ENCODE assay signal across 16 cellular contexts in genomic region chr5:142978252-142978651, GRCh38.
DNase-seq lines count a peak whose midpoint lies in the region; ATAC-seq and TF ChIP-seq lines count a peak whose summit lies in the region.
"Had no signal": no experiment of that assay in that cellular context is flagged by ENCODE, and none has a peak within 500 bp of the region (broad histone marks: within the 10 kb centered on the region; RNA-seq: fewer than 3 reads in every experiment).

No MANE protein-coding gene starts in this region.

- CTCF ChIA-PET in SK-N-SH (lab: Yijun Ruan, JAX), result no interaction called here
- CTCF ChIA-PET in Caco-2 (lab: Charles Lee), result no interaction called here

- DNase-seq in SK-N-SH, result no peak
- DNase-seq in HL-60 (ENCODE audit: low read depth in 1 of 2, low spot score in 1 of 2), result no peak
- no peak for DNase-seq in activated naive CD8-positive, alpha-beta T cell treated with anti-CD3 and anti-CD28 coated beads, Interleukin-2, amount 10 ng/mL, durations not matched to agents 7 days and 5 days
- DNase-seq in NCI-H345 (lab: John Stamatoyannopoulos, UW), result no peak
- DNase-seq in Caco-2, result no peak
- DNase-seq: COR-L47, GOT3, hippocampal formation, NCI-H1105, NCI-H2171 treated with DMSO at 0.1 percent for 48 hours, Right ventricle myocardium superior had no signal

- ATAC-seq in SK-N-SH treated with all-trans-retinoic acid at 6 μM for 48 hours (no peak), GM18519 (IDR thresholded peaks at IDR 0.05; ENCODE audit: low FRiP score, unreplicated experiment) (no peak)
- no peak for ATAC-seq in activated naive CD8-positive, alpha-beta T cell treated with anti-CD3 and anti-CD28 coated beads, Interleukin-2, amount 10 ng/mL, durations not matched to agents 7 days and 5 days (ENCODE audit: low read depth)

- peak overlapping the region; percentile 70 for H3K4me3 Mint-ChIP-seq in activated naive CD8-positive, alpha-beta T cell treated with anti-CD3 and anti-CD28 coated beads, Interleukin-2, amount 10 ng/mL, durations not matched to agents 7 days and 5 days
- H3K4me3 Mint-ChIP-seq in Caco-2 (ENCODE audit: unreplicated experiment), result no peak overlapping the region

- intact Hi-C loops in Caco-2 (cut with micrococcal nuclease; ENCODE audit: unreplicated experiment), result no loop called here

- H3F3A ChIP-seq in SK-N-SH (replicated peaks; ENCODE audit: insufficient read depth), result peaks cover 42% of the 10 kb centered on the region

- TF ChIP-seq RAD21 in SK-N-SH (IDR thresholded peaks at IDR 0.05; ENCODE audit: low read length), result no peak

- H3K27ac Mint-ChIP-seq in activated naive CD8-positive, alpha-beta T cell treated with anti-CD3 and anti-CD28 coated beads, Interleukin-2, amount 10 ng/mL, durations not matched to agents 7 days and 5 days, result peak overlapping the region; percentile 88
- H3K27ac Mint-ChIP-seq in Caco-2 (ENCODE audit: unreplicated experiment), result no peak overlapping the region

- peaks cover 2% of the 10 kb centered on the region for H3K9me3 Mint-ChIP-seq in activated naive CD8-positive, alpha-beta T cell treated with anti-CD3 and anti-CD28 coated beads, Interleukin-2, amount 10 ng/mL, durations not matched to agents 7 days and 5 days
- H3K9me3 Mint-ChIP-seq in Caco-2 (ENCODE audit: unreplicated experiment), result no peaks in the 10 kb centered on the region

- H3K79me2 ChIP-seq in SK-N-SH (ENCODE audit: insufficient read depth), result no peaks in the 10 kb centered on the region

- H3K9me2 ChIP-seq in SK-N-SH, result no peaks in the 10 kb centered on the region

- no peaks in the 10 kb centered on the region for H3K9me3 ChIP-seq in SK-N-SH
- H3K9me3 ChIP-seq in mesodermal cell (ENCODE audit: control insufficient read depth, low read length), result no peaks in the 10 kb centered on the region
- H3K9me3 ChIP-seq in Caco-2, result no peaks in the 10 kb centered on the region

- H3K9ac ChIP-seq in SK-N-SH, result no peak overlapping the region; the same call in 1 of the 2 replicates

- peak overlapping the region; percentile 66 for H3K4me2 ChIP-seq in SK-N-SH

- H4K20me1 ChIP-seq in SK-N-SH (ENCODE audit: insufficient read depth), result no peaks in the 10 kb centered on the region

- peaks cover 49% of the 10 kb centered on the region for H3K4me1 Mint-ChIP-seq in activated naive CD8-positive, alpha-beta T cell treated with anti-CD3 and anti-CD28 coated beads, Interleukin-2, amount 10 ng/mL, durations not matched to agents 7 days and 5 days
- H3K4me1 Mint-ChIP-seq in Caco-2 (ENCODE audit: low read depth, unreplicated experiment), result peaks cover 12% of the 10 kb centered on the region

- POLR2A ChIA-PET in SK-N-SH (lab: Yijun Ruan, JAX), result no interaction called here
- POLR2A ChIA-PET in activated naive CD8-positive, alpha-beta T cell treated with anti-CD3 and anti-CD28 coated beads, Interleukin-2, amount 10 ng/mL, durations not matched to agents 7 days and 5 days (lab: Charles Lee), result interaction anchor here (3.5 kb wide), 1 partner anchor 24 kb away, joined by 13 read pairs; no protein-coding TSS in a partner anchor
- POLR2A ChIA-PET in Caco-2 (lab: Charles Lee), result no interaction called here

- 96% methylated on average over 2 of the region's 2 CpGs for WGBS in SK-N-SH (ENCODE audit: low lambda C conversion rate)
- 73% methylated on average over 2 of the region's 2 CpGs; no CpG with 5 or more reads in 1 of the 2 experiments for WGBS in mesodermal cell (ENCODE audit: insufficient coverage in 2 of 2), 2 experiments

- H2AFZ ChIP-seq in SK-N-SH (ENCODE audit: low read depth), result no peak overlapping the region

- H3K27me3 ChIP-seq in SK-N-SH (ENCODE audit: insufficient read depth) (no peaks in the 10 kb centered on the region), HL-60 (ENCODE audit: insufficient read depth, poor library complexity, severe bottlenecking) (no peaks in the 10 kb centered on the region), Caco-2 (replicated peaks; ENCODE audit: control insufficient read depth, insufficient read depth, low read length) (no peaks in the 10 kb centered on the region)

- no peak for TF ChIP-seq EP300 in SK-N-SH (IDR thresholded peaks at IDR 0.05; ENCODE audit: borderline replicate concordance in 1 of 2, low read depth in 1 of 2, low read length in 1 of 2)

- H3K27me3 Mint-ChIP-seq in activated naive CD8-positive, alpha-beta T cell treated with anti-CD3 and anti-CD28 coated beads, Interleukin-2, amount 10 ng/mL, durations not matched to agents 7 days and 5 days, result no peaks in the 10 kb centered on the region
- H3K27me3 Mint-ChIP-seq in Caco-2 (ENCODE audit: insufficient read depth, unreplicated experiment), result no peaks in the 10 kb centered on the region

- H3K4me3 ChIP-seq in SK-N-SH (ENCODE audit: low read depth in 2 of 2, low read length in 1 of 2) (no peak overlapping the region), HL-60 (replicated peaks; ENCODE audit: insufficient read depth, low read length) (no peak overlapping the region), mesodermal cell (ENCODE audit: extremely low read depth, insufficient read depth, low read length, poor library complexity, severe bottlenecking) (no peak overlapping the region), Caco-2 (ENCODE audit: low read depth, low read length) (no peak overlapping the region)
- H3K4me3 ChIP-seq: coronary artery had no signal

- H3K36me3 Mint-ChIP-seq in activated naive CD8-positive, alpha-beta T cell treated with anti-CD3 and anti-CD28 coated beads, Interleukin-2, amount 10 ng/mL, durations not matched to agents 7 days and 5 days, result peaks cover 24% of the 10 kb centered on the region
- peaks cover 21% of the 10 kb centered on the region for H3K36me3 Mint-ChIP-seq in Caco-2 (ENCODE audit: insufficient read depth, unreplicated experiment)

- TF ChIP-seq CTCF in SK-N-SH (IDR thresholded peaks at IDR 0.05), result no peak
- no peak for TF ChIP-seq CTCF in HL-60 (IDR thresholded peaks at IDR 0.05; ENCODE audit: insufficient read depth, low read length)
- TF ChIP-seq CTCF in Caco-2 (IDR thresholded peaks at IDR 0.05; ENCODE audit: insufficient read depth in 1 of 2, low read depth in 1 of 2, low read length in 1 of 2, severe bottlenecking in 1 of 2, unreplicated experiment in 1 of 2), result no peak

- H3K27ac ChIP-seq in SK-N-SH (ENCODE audit: low read depth in 2 of 2, low read length in 1 of 2) (peak overlapping the region; percentile 90 to 91), HL-60 (replicated peaks) (peak overlapping the region; percentile 61), mesodermal cell (ENCODE audit: low read depth, low read length, severe bottlenecking) (peak overlapping the region; percentile 34)
- H3K27ac ChIP-seq: 22Rv1, coronary artery had no signal

- H3K36me3 ChIP-seq in SK-N-SH (replicated peaks in 1 of 2; ENCODE audit: control insufficient read depth in 1 of 2, insufficient read depth in 2 of 2, low read length in 1 of 2) (no peaks in the 10 kb centered on the region), mesodermal cell (ENCODE audit: control insufficient read depth, insufficient read depth, low read length) (no peaks in the 10 kb centered on the region), Caco-2 (ENCODE audit: control insufficient read depth, insufficient read depth, low read length) (no peaks in the 10 kb centered on the region)

- no TSS peak for BruUV-seq in Caco-2 (replicated peaks; lab: Mats Ljungman, UMichigan)

- H3K4me1 ChIP-seq in SK-N-SH (ENCODE audit: control insufficient read depth in 1 of 2, insufficient read depth in 2 of 2, low read depth in 1 of 2, low read length in 1 of 2) (peaks cover 29 to 52% of the 10 kb centered on the region in 2 experiments), mesodermal cell (ENCODE audit: control insufficient read depth, insufficient read depth, low read length, poor library complexity, severe bottlenecking) (peaks cover 40% of the 10 kb centered on the region), Caco-2 (peaks cover 19% of the 10 kb centered on the region)

TF ChIP-seq in SK-N-SH, 30 proteins besides CTCF, POLR2A, EP300 and RAD21 (continues in another document):
- TF ChIP-seq POLR2AphosphoS5 (IDR thresholded peaks at IDR 0.05; ENCODE audit: low read depth, low read length) (no peak), EZH2phosphoT487 (IDR thresholded peaks at IDR 0.05; ENCODE audit: borderline replicate concordance, low read depth) (no peak), USF2 (IDR thresholded peaks at IDR 0.05; ENCODE audit: borderline replicate concordance, low read depth, low read length) (no peak), YY1 (IDR thresholded peaks at IDR 0.05; ENCODE audit: low read depth) (no peak), NRF1 (IDR thresholded peaks at IDR 0.05; ENCODE audit: low read depth, low read length) (no peak), FOXJ3 (CRISPR knock-in tag; IDR thresholded peaks at IDR 0.05) (no peak)

TF ChIP-seq in SK-N-SH treated with all-trans-retinoic acid at 6 μM for 48 hours, 23 proteins besides CTCF, POLR2A, EP300 and RAD21 (continues in another document):
- TF ChIP-seq ZC3H10 (CRISPR knock-in tag; IDR thresholded peaks at IDR 0.05) (no peak), CSRNP3 (CRISPR knock-in tag; IDR thresholded peaks at IDR 0.05) (no peak)

Comparison
In these comparisons a context has a peak if more than half of its experiments do, and no peak if none do; other contexts are left out.
1. H3K27ac ChIP-seq: peak in every context shown above with its lines; median percentile 90 in SK-N-SH; 61 in HL-60; 34 in mesodermal cell.